Comparison of ENCODE assay signal across 11 cellular contexts in the genomic region with DNA sequence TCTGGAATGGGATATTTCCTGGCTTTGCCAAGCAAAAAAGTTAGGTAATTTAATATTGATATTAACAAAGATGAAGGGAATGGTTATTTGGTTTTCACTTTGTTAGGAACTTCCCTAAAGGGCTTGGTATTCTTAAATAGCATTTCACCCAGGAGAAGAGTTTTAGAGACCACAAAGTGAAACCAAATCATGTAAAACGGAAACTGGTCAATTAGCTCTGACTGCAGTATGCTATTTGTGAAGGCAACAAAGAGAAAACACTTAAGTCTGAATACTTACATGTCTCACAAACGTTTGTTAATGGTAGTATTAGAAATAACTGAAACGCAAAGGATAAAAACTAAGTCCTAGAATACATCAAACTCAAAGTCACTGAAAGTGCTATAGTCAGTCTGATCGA. TPM values are rescaled to one million over a fixed set of nuclear protein-coding genes. Genes with fewer than 3 reads are reported as not detected.
DNase-seq lines count a peak whose midpoint lies in the region; ATAC-seq and TF ChIP-seq lines count a peak whose summit lies in the region.
"Had no signal": no experiment of that assay in that cellular context is flagged by ENCODE, and none has a peak within 500 bp of the region (broad histone marks: within the 10 kb centered on the region; RNA-seq: fewer than 3 reads in every experiment).

No MANE protein-coding gene starts in this region.

- intact Hi-C loops in aorta (cut with DNase I), result loop anchor here in 1 of 2 donors (5.0 kb wide), 1 partner anchor 1068 kb away; no protein-coding TSS in a partner anchor
- intact Hi-C loops in right cardiac atrium (cut with DNase I), result no loop called here

- no peak overlapping the region for H3K27ac ChIP-seq in coronary artery
- no peak overlapping the region for H3K27ac ChIP-seq in aorta (ENCODE audit: low read depth in 1 of 2, low read length in 2 of 2)
- no peak overlapping the region for H3K27ac ChIP-seq in right cardiac atrium (ENCODE audit: low read length)

- H3K27ac Mint-ChIP-seq in progenitor cell of endocrine pancreas, result no peak overlapping the region
- H3K27ac Mint-ChIP-seq: stimulated activated naive CD8-positive, alpha-beta T cell treated with anti-CD3 and anti-CD28 coated beads, Interleukin-15, Interleukin-2, amounts not matched to agents 100 ng/mL and 50 ng/mL, for 24 hours had no signal

- H3K27me3 Mint-ChIP-seq in progenitor cell of endocrine pancreas, result peaks cover 17% of the 10 kb centered on the region
- H3K27me3 Mint-ChIP-seq: stimulated activated naive CD8-positive, alpha-beta T cell treated with anti-CD3 and anti-CD28 coated beads, Interleukin-15, Interleukin-2, amounts not matched to agents 100 ng/mL and 50 ng/mL, for 24 hours had no signal

- peaks cover 3% of the 10 kb centered on the region for H3K4me1 Mint-ChIP-seq in progenitor cell of endocrine pancreas (ENCODE audit: low read depth)

- H3K27me3 ChIP-seq in aorta (ENCODE audit: control insufficient read depth in 1 of 2, insufficient read depth in 2 of 2, low read length in 1 of 2) (no peaks in the 10 kb centered on the region), right cardiac atrium (ENCODE audit: control insufficient read depth, insufficient read depth) (no peaks in the 10 kb centered on the region)

- H3K36me3 Mint-ChIP-seq in progenitor cell of endocrine pancreas (ENCODE audit: insufficient read depth), result peaks cover 1% of the 10 kb centered on the region

- TF ChIP-seq CTCF in coronary artery (IDR thresholded peaks at IDR 0.05), result no peak
- TF ChIP-seq CTCF in progenitor cell of endocrine pancreas (IDR thresholded peaks at IDR 0.05; ENCODE audit: unreplicated experiment), result no peak

- no peaks in the 10 kb centered on the region for H3K9me3 Mint-ChIP-seq in progenitor cell of endocrine pancreas (ENCODE audit: low read depth)
- H3K9me3 Mint-ChIP-seq: stimulated activated naive CD8-positive, alpha-beta T cell treated with anti-CD3 and anti-CD28 coated beads, Interleukin-15, Interleukin-2, amounts not matched to agents 100 ng/mL and 50 ng/mL, for 24 hours had no signal

- ATAC-seq in GM18499 (IDR thresholded peaks at IDR 0.05; ENCODE audit: insufficient read depth, unreplicated experiment) (peak; percentile 89), GM21390 (IDR thresholded peaks at IDR 0.05; ENCODE audit: unreplicated experiment) (peak; percentile 88), HG03159 (IDR thresholded peaks at IDR 0.05; ENCODE audit: unreplicated experiment) (peak; percentile 79), aorta (ENCODE audit: low FRiP score) (no peak), right cardiac atrium (no peak)

- no peak for DNase-seq in coronary artery (ENCODE audit: low spot score)
- DNase-seq in aorta, result no peak
- DNase-seq in activated T-cell treated with anti-CD3 and anti-CD28 coated beads, Interleukin-2, amount 50 U/mL, for 1 hour, result no peak
- DNase-seq in progenitor cell of endocrine pancreas (ENCODE audit: low spot score, unreplicated experiment), result no peak
- no peak for DNase-seq in right cardiac atrium
- DNase-seq: activated CD4-positive, alpha-beta T cell treated with anti-CD3 and anti-CD28 coated beads for 48 hours had no signal

- no peaks in the 10 kb centered on the region for H3K9me3 ChIP-seq in aorta (ENCODE audit: control insufficient read depth, low read length)
- no peaks in the 10 kb centered on the region for H3K9me3 ChIP-seq in right cardiac atrium (ENCODE audit: control insufficient read depth, low read length)
- H3K9me3 ChIP-seq: HAP-1 had no signal

- 54 to 57% methylated on average over 4 of the region's 4 CpGs for WGBS in aorta, 2 donors
- WGBS in right cardiac atrium, result 39% methylated on average over 4 of the region's 4 CpGs

- H3K36me3 ChIP-seq in aorta (ENCODE audit: control insufficient read depth in 1 of 2, insufficient read depth in 2 of 2, low read length in 1 of 2), result no peaks in the 10 kb centered on the region
- H3K36me3 ChIP-seq: HAP-1 had no signal

- H3K4me3 ChIP-seq in coronary artery, result peak overlapping the region; percentile 10
- no peak overlapping the region for H3K4me3 ChIP-seq in aorta (ENCODE audit: low read length in 2 of 2)
- H3K4me3 ChIP-seq in right cardiac atrium (ENCODE audit: low read length), result no peak overlapping the region
- H3K4me3 ChIP-seq: HAP-1 had no signal

- no peak overlapping the region for H3K4me3 Mint-ChIP-seq in progenitor cell of endocrine pancreas (ENCODE audit: low read depth)
- H3K4me3 Mint-ChIP-seq: stimulated activated naive CD8-positive, alpha-beta T cell treated with anti-CD3 and anti-CD28 coated beads, Interleukin-15, Interleukin-2, amounts not matched to agents 100 ng/mL and 50 ng/mL, for 24 hours had no signal

- H3K4me1 ChIP-seq in aorta (ENCODE audit: control insufficient read depth in 1 of 2, insufficient read depth in 2 of 2, low read length in 2 of 2) (no peaks in the 10 kb centered on the region), right cardiac atrium (ENCODE audit: control insufficient read depth, insufficient read depth, low read length) (no peaks in the 10 kb centered on the region)

RNA-seq across cellular contexts. Expression of a gene that starts 32.4 kb away (rescaled TPM):
- total RNA-seq in aorta (10 to 100 TPM; 23.4 to 26.1 TPM), progenitor cell of endocrine pancreas (40.6 and 42.4 TPM in 2 replicates), right cardiac atrium (10 to 100 TPM; 13.1 to 18.4 (median 17.3) TPM)
- polyA plus RNA-seq in aorta (10 to 100 TPM; 15.7 to 30.2 TPM), right cardiac atrium (18.1 TPM)

Comparison
In these comparisons a context has a peak if more than half of its experiments do, and no peak if none do; other contexts are left out.
1. ATAC-seq: peak in GM18499 (single experiment), GM21390 (single experiment) and HG03159 (single experiment); none in aorta (single experiment) and right cardiac atrium (0 of 2).